9 cellular contexts compared by ENCODE assay signal in the genomic region with DNA sequence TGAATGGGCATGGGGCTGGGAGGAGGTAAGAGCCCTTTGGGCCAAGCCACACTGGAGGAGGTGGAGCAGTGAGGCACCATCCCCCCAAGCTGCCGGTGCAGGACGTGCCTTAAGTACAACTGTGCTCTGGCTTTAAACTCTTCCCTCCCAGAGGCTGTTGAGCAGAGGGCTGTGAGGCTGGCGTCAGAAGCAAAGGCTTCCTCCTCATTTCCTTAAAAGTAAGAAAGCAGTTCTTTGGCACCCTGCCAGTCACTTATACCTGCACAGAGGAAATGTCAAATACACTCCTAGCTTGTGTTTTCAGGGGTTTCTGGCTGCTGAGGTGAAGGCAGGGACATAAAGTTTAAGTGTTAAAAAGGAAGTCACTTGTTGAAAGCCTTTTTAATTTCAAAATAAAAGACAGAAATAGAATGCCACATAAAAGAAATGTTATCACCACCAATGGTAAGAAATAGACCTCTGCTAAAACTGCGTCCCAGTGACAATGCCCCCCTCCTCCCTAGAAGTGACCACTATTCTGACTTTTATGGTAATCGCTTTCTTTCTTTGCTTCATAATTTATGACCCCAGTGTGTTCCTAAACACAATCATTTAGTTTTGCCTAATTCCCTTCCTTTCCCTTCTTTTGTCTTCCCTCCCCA. TPM values are rescaled to one million over a fixed set of nuclear protein-coding genes. Genes with fewer than 3 reads are reported as not detected.
DNase-seq lines count a peak whose midpoint lies in the region; ATAC-seq, FAIRE-seq and TF ChIP-seq lines count a peak whose summit lies in the region.
"Had no signal": no experiment of that assay in that cellular context is flagged by ENCODE, and none has a peak within 500 bp of the region (broad histone marks: within the 10 kb centered on the region; RNA-seq: fewer than 3 reads in every experiment).

No MANE protein-coding gene starts in this region.

- BruUV-seq in K562 (replicated peaks; lab: Mats Ljungman, UMichigan): no TSS peak

- H3K9ac ChIP-seq in K562 (ENCODE audit: insufficient read depth in 1 of 2, low read depth in 2 of 2, low read length in 2 of 2): no peak overlapping the region

- peak; percentile 40 for DNase-seq in G401 (ENCODE audit: low spot score)
- DNase-seq in NCI-H345 (lab: John Stamatoyannopoulos, UW): peak; percentile 43
- peak in 1 of 4 experiments; percentile 6 for DNase-seq in K562 (ENCODE audit: extremely low read depth in 1 of 4, low spot score in 3 of 4)
- DNase-seq in neural crest cell (ENCODE audit: low read depth, low spot score): no peak
- DNase-seq in activated CD4-positive, CD25-positive, alpha-beta regulatory T cell treated with anti-CD3 and anti-CD28 coated beads, Interleukin-2, amount 50 U/mL, for 72 hours: no peak
- DNase-seq in AG08395 (ENCODE audit: low spot score): no peak
- DNase-seq in GM12892 (ENCODE audit: insufficient read length): no peak

- H3K9me3 Mint-ChIP-seq in neural crest cell: no peaks in the 10 kb centered on the region

- no peak overlapping the region for H3K4me3 ChIP-seq in K562

- H3K4me2 ChIP-seq in K562 (ENCODE audit: insufficient read depth, low read length): no peak overlapping the region

- ATAC-seq in K562 (no peak; the same call in 2 of the 3 replicates), SK-N-SH treated with all-trans-retinoic acid at 6 μM for 48 hours (no peak)

- no peaks in the 10 kb centered on the region for H3K9me3 ChIP-seq in K562 (replicated peaks; ENCODE audit: control insufficient read depth, insufficient read depth, low read depth, low read length)

- no peak overlapping the region for H3K27ac ChIP-seq in K562 (ENCODE audit: extremely low read depth, low read depth, low read length)

- TF ChIP-seq RAD21 in K562 (CRISPR knock-in tag; conservative IDR thresholded peaks at IDR 0.05 in 1 of 2, IDR thresholded peaks at IDR 0.05 in 1 of 2): no peak

- H3K4me3 Mint-ChIP-seq in neural crest cell: no peak overlapping the region

- H3K27me3 Mint-ChIP-seq in neural crest cell (ENCODE audit: low read depth): no peaks in the 10 kb centered on the region

- H3K9me1 ChIP-seq in K562 (ENCODE audit: control insufficient read depth, insufficient read depth, low read length): no peaks in the 10 kb centered on the region

- H4K20me1 ChIP-seq in K562 (replicated peaks; ENCODE audit: control insufficient read depth, insufficient read depth, low read length): no peaks in the 10 kb centered on the region

- CTCF ChIA-PET in K562 (lab: Yijun Ruan, JAX; ENCODE audit: low intra/inter-chr PET ratio): no interaction called here

- no peaks in the 10 kb centered on the region for H3K36me3 Mint-ChIP-seq in neural crest cell (ENCODE audit: low read depth)

- H3K27me3 ChIP-seq in K562 (ENCODE audit: control insufficient read depth in 2 of 2, insufficient read depth in 2 of 2, low read length in 2 of 2): peaks cover 2 to 45% of the 10 kb centered on the region in 2 experiments; a peak in 4 of 5 replicates

- H2AFZ ChIP-seq in K562 (ENCODE audit: low read depth, low read length): no peak overlapping the region

- peaks cover 0 to 8% of the 10 kb centered on the region in 2 experiments; a peak in 2 of 5 replicates for H3K4me1 ChIP-seq in K562 (replicated peaks in 1 of 2; ENCODE audit: control insufficient read depth in 2 of 2, insufficient read depth in 2 of 2, low read length in 2 of 2)

- H3K27ac Mint-ChIP-seq in neural crest cell (ENCODE audit: unreplicated experiment): peak overlapping the region; percentile 44

- no peak for TF ChIP-seq POLR2A in K562 (conservative IDR thresholded peaks at IDR 0.05)
- TF ChIP-seq POLR2A in GM12892 (IDR thresholded peaks at IDR 0.05; ENCODE audit: low read depth, low read length): no peak

- FAIRE-seq in K562 (lab: Jason Lieb, UNC) (no peak), GM12892 (lab: Jason Lieb, UNC) (no peak)

- WGBS in K562 (ENCODE audit: insufficient coverage, low coverage, missing lambda C conversion rate): 1% methylated on average over 5 of the region's 5 CpGs

- TF ChIP-seq EP300 in K562 (IDR thresholded peaks at IDR 0.05; ENCODE audit: low read length): no peak

- no peak for TF ChIP-seq CTCF in K562 (IDR thresholded peaks at IDR 0.05 in 2 of 3, conservative IDR thresholded peaks at IDR 0.05 in 1 of 3; ENCODE audit: insufficient read depth in 2 of 3, low read depth in 1 of 3, low read length in 3 of 3)
- TF ChIP-seq CTCF in neural crest cell (conservative IDR thresholded peaks at IDR 0.05): no peak

- H3K4me1 Mint-ChIP-seq in neural crest cell: peaks cover 15% of the 10 kb centered on the region

- POLR2A ChIA-PET in K562 (lab: Yijun Ruan, JAX): interaction anchor here (0.9 to 1.3 kb wide), 3 partner anchors 9 to 36 kb away, joined by 3 to 4 read pairs (median 4); no protein-coding TSS in a partner anchor

- no peaks in the 10 kb centered on the region for H3K36me3 ChIP-seq in K562 (ENCODE audit: control insufficient read depth, insufficient read depth, low read length)

- no peaks in the 10 kb centered on the region for H3K79me2 ChIP-seq in K562 (ENCODE audit: control insufficient read depth, insufficient read depth, low read length)

- in situ Hi-C loops in G401 (cut with HindIII; ENCODE audit: low sequenced_read_pairs): no loop called here
- in situ Hi-C loops in K562 (cut with MboI): no loop called here

- intact Hi-C loops in K562 (cut with micrococcal nuclease): no loop called here

TF ChIP-seq in SK-N-SH treated with all-trans-retinoic acid at 6 μM for 48 hours, 23 proteins besides CTCF, POLR2A, EP300 and RAD21 (continues in another document):
- TF ChIP-seq, protein P1, sequence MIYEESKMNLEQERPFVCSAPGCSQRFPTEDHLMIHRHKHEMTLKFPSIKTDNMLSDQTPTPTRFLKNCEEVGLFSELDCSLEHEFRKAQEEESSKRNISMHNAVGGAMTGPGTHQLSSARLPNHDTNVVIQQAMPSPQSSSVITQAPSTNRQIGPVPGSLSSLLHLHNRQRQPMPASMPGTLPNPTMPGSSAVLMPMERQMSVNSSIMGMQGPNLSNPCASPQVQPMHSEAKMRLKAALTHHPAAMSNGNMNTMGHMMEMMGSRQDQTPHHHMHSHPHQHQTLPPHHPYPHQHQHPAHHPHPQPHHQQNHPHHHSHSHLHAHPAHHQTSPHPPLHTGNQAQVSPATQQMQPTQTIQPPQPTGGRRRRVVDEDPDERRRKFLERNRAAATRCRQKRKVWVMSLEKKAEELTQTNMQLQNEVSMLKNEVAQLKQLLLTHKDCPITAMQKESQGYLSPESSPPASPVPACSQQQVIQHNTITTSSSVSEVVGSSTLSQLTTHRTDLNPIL (CRISPR knock-in tag; IDR thresholded peaks at IDR 0.05; ENCODE audit: low read depth): no peak
- TF ChIP-seq ZNF8 (CRISPR knock-in tag; IDR thresholded peaks at IDR 0.05) (no peak), GLIS3 (CRISPR knock-in tag; IDR thresholded peaks at IDR 0.05) (no peak), BACH2 (CRISPR knock-in tag; IDR thresholded peaks at IDR 0.05; ENCODE audit: borderline replicate concordance) (no peak), SNAI2 (CRISPR knock-in tag; IDR thresholded peaks at IDR 0.05) (no peak), ZFP30 (CRISPR knock-in tag; IDR thresholded peaks at IDR 0.05) (no peak), ISL1 (CRISPR knock-in tag; IDR thresholded peaks at IDR 0.05) (no peak), ZNF565 (CRISPR knock-in tag; conservative IDR thresholded peaks at IDR 0.05; ENCODE audit: low read depth) (no peak), ZC3H10 (CRISPR knock-in tag; IDR thresholded peaks at IDR 0.05) (no peak), CSDC2 (CRISPR knock-in tag; IDR thresholded peaks at IDR 0.05) (no peak), ARNTL (CRISPR knock-in tag; IDR thresholded peaks at IDR 0.05; ENCODE audit: borderline replicate concordance, low read depth) (no peak), TOX (CRISPR knock-in tag; IDR thresholded peaks at IDR 0.05; ENCODE audit: borderline replicate concordance) (no peak), OSR1 (CRISPR knock-in tag; IDR thresholded peaks at IDR 0.05) (no peak)

RNA-seq across cellular contexts. Expression of a gene that starts 33.0 kb away (rescaled TPM):
- 0.61 and 0.68 TPM in 2 replicates for total RNA-seq in G401 (2014; rRNA removed; shearing (Covaris generic))
- total RNA-seq in K562 (2011; cell fraction: chromatin; rRNA removed; ENCODE audit: low replicate concordance): 0.12 TPM in 1 of 2 replicates, not detected in the other
- 0.13 TPM in 1 of 2 replicates, not detected in the other for total RNA-seq in K562 (2011; cell fraction: nucleolus; rRNA removed)
- not detected in 2 replicates for total RNA-seq in K562 (2011; cell fraction: nucleoplasm; rRNA removed)
- total RNA-seq in K562 (2014; rRNA removed) (not detected in 2 replicates), K562 (2014; rRNA removed; fragmentation: Illumina TruSeq; extraction: Trizol) (not detected in 2 replicates), K562 (2015; rRNA removed; fragmentation: Illumina TruSeq; extraction: Trizol) (not detected in 2 replicates), K562 (2021) (0.02 and 0.04 TPM in 2 replicates), neural crest cell (not detected in 2 replicates)
- polyA plus RNA-seq in K562 (2011; rRNA removed) (0.03 TPM in 1 of 2 replicates, not detected in the other), K562 (2014; fragmentation: Illumina TruSeq; extraction: Trizol) (not detected in 2 replicates), K562 (2014; fragmentation: Nextera tagmentation; extraction: Ambion mirVana) (not detected), K562 (2014; rRNA removed) (not detected in 2 replicates)
- polyA plus RNA-seq in K562 (2011; cell fraction: cytosol; rRNA removed): not detected in 2 replicates
- not detected in 2 replicates for polyA plus RNA-seq in K562 (2011; cell fraction: nucleus; rRNA removed)
- not detected in 2 replicates for polyA plus RNA-seq in K562 (2012)
- polyA minus RNA-seq in K562 (2011; rRNA and poly(A)+ RNA removed): not detected in 2 replicates
- polyA minus RNA-seq in K562 (2011; cell fraction: cytosol; rRNA and poly(A)+ RNA removed): 0.36 TPM in 1 of 2 replicates, not detected in the other
- polyA minus RNA-seq in K562 (2011; cell fraction: nucleus; rRNA and poly(A)+ RNA removed): not detected in 2 replicates
- 0.30 TPM for polyA plus RNA-seq in GM12892 (2012; ENCODE audit: missing spikeins)
- total RNA-seq: mononuclear cell had no signal

Comparison
In these comparisons a context has a peak if more than half of its experiments do, and no peak if none do; other contexts are left out.
1. DNase-seq: peak in G401 (single experiment) and NCI-H345 (single experiment); none in neural crest cell (single experiment), activated CD4-positive, CD25-positive, alpha-beta regulatory T cell treated with anti-CD3 and anti-CD28 coated beads, Interleukin-2, amount 50 U/mL, for 72 hours (single experiment), AG08395 (single experiment) and GM12892 (single experiment).